ENCODE assay signal across 20 cellular contexts in the genomic region with DNA sequence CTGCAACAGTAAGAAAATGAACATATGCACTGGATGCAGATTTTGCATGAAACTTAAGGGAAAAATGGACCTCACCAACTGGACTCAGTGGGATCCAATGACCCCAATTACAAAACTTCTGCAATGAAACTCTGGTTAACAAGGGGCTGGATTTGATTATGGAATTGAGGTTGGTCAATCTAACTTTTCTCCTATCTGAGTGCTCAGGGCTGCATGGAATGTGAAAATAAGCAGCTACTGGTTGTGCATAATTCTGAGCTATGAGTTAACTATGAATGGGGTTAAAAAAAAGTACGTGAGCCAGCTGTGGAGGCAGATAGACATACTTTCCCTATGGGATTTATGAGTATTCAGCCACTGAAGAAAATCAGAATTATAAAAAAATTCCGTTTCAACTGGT. TPM values are rescaled to one million over a fixed set of nuclear protein-coding genes. Genes with fewer than 3 reads are reported as not detected.
DNase-seq lines count a peak whose midpoint lies in the region; ATAC-seq and TF ChIP-seq lines count a peak whose summit lies in the region.
"Had no signal": no experiment of that assay in that cellular context is flagged by ENCODE, and none has a peak within 500 bp of the region (broad histone marks: within the 10 kb centered on the region; RNA-seq: fewer than 3 reads in every experiment).

No MANE protein-coding gene starts in this region.

- H3K4me1 Mint-ChIP-seq in nephron progenitor cell: peaks cover 42% of the 10 kb centered on the region
- H3K4me1 Mint-ChIP-seq in naive thymus-derived CD8-positive, alpha-beta T cell: peaks cover 6 to 22% (median 15%) of the 10 kb centered on the region in 4 donors

- H3K9me3 Mint-ChIP-seq in nephron progenitor cell: peaks cover 21% of the 10 kb centered on the region
- peaks cover 0 to 16% (median 3%) of the 10 kb centered on the region in 9 donors for H3K9me3 Mint-ChIP-seq in naive thymus-derived CD8-positive, alpha-beta T cell

- no peaks in the 10 kb centered on the region for H3K4me1 ChIP-seq in PC-3 (ENCODE audit: insufficient read depth, low read length)
- H3K4me1 ChIP-seq: A549, BE2C had no signal

- H3K36me3 ChIP-seq in PC-3 (ENCODE audit: low read depth, low read length): no peaks in the 10 kb centered on the region
- H3K36me3 ChIP-seq: BE2C had no signal

- no peaks in the 10 kb centered on the region for H3K9me3 ChIP-seq in PC-3 (ENCODE audit: low read length)
- H3K9me3 ChIP-seq: BE2C had no signal

- ATAC-seq in PC-3: no peak
- ATAC-seq in naive thymus-derived CD8-positive, alpha-beta T cell: no peak
- no peak for ATAC-seq in HG03280 (IDR thresholded peaks at IDR 0.05; ENCODE audit: unreplicated experiment)
- ATAC-seq: CD8-positive, alpha-beta T cell; Panc1 had no signal

- H3K27ac ChIP-seq in PC-3 (ENCODE audit: low read length): no peak overlapping the region
- H3K27ac ChIP-seq: A549 had no signal

- no peak overlapping the region for H3K9ac ChIP-seq in PC-3 (ENCODE audit: low read length)

- peaks cover 27% of the 10 kb centered on the region for H3K27me3 Mint-ChIP-seq in nephron progenitor cell (ENCODE audit: low read depth, poor library complexity)
- H3K27me3 Mint-ChIP-seq in naive thymus-derived CD8-positive, alpha-beta T cell: peaks cover 21 to 59% (median 43%) of the 10 kb centered on the region in 5 donors

- no peaks in the 10 kb centered on the region for H3K79me2 ChIP-seq in PC-3 (ENCODE audit: low read length)

- no TSS peak for BruUV-seq in PC-3 (replicated peaks; lab: Mats Ljungman, UMichigan)

- peak overlapping the region; percentile 41 for H3K4me3 Mint-ChIP-seq in nephron progenitor cell
- no peak overlapping the region for H3K4me3 Mint-ChIP-seq in naive thymus-derived CD8-positive, alpha-beta T cell
- H3K4me3 Mint-ChIP-seq: CD8-positive, alpha-beta T cell had no signal

- H3K4me2 ChIP-seq in PC-3 (ENCODE audit: low read length): peak overlapping the region; percentile 27; the same call in 1 of the 2 replicates
- H3K4me2 ChIP-seq: A549 had no signal

- no peak overlapping the region for H3K4me3 ChIP-seq in AG09309 (ENCODE audit: control insufficient read depth, low read depth, low read length)
- peak overlapping the region; percentile 31; the same call in 1 of the 2 replicates for H3K4me3 ChIP-seq in PC-3 (ENCODE audit: low read length)
- H3K4me3 ChIP-seq: A549 had no signal

- H2AFZ ChIP-seq in PC-3 (ENCODE audit: low read length): peak overlapping the region; percentile 53

- no peaks in the 10 kb centered on the region for H3K36me3 Mint-ChIP-seq in nephron progenitor cell (ENCODE audit: low read depth)
- peaks cover 0 to 22% (median 2%) of the 10 kb centered on the region in 3 donors for H3K36me3 Mint-ChIP-seq in naive thymus-derived CD8-positive, alpha-beta T cell
- H3K36me3 Mint-ChIP-seq: CD8-positive, alpha-beta T cell had no signal

- H4K20me1 ChIP-seq in PC-3 (ENCODE audit: low read length): no peaks in the 10 kb centered on the region

- CTCF ChIA-PET in PC-3 (lab: Charles Lee): no interaction called here

- no peak overlapping the region for H3K27ac Mint-ChIP-seq in nephron progenitor cell
- no peak overlapping the region for H3K27ac Mint-ChIP-seq in naive thymus-derived CD8-positive, alpha-beta T cell
- H3K27ac Mint-ChIP-seq: CD8-positive, alpha-beta T cell had no signal

- POLR2A ChIA-PET in PC-3 (lab: Charles Lee; ENCODE audit: unreplicated experiment): no interaction called here
- POLR2A ChIA-PET in naive thymus-derived CD8-positive, alpha-beta T cell (lab: Charles Lee): no interaction called here

- no peaks in the 10 kb centered on the region for H3K9me2 ChIP-seq in PC-3 (replicated peaks; ENCODE audit: low read length)

- TF ChIP-seq CTCF in AG09309 (IDR thresholded peaks at IDR 0.05; ENCODE audit: control insufficient read depth, insufficient read depth, low read depth, low read length, missing control alignments) (no peak), PC-3 (conservative IDR thresholded peaks at IDR 0.05; ENCODE audit: low read depth, low read length) (no peak), nephron progenitor cell (IDR thresholded peaks at IDR 0.05) (no peak)

- no peaks in the 10 kb centered on the region for H3F3A ChIP-seq in PC-3 (ENCODE audit: low read length, unreplicated experiment)

- intact Hi-C loops in PC-3 (cut with micrococcal nuclease): no loop called here

- H3K27me3 ChIP-seq in PC-3 (ENCODE audit: low read length): no peaks in the 10 kb centered on the region

- peak; percentile 59 for DNase-seq in AG09309 (ENCODE audit: low read depth)
- DNase-seq in PC-3: no peak
- DNase-seq in fibroblast of gingiva (ENCODE audit: low read depth): peak; percentile 64
- DNase-seq in nephron progenitor cell: no peak
- DNase-seq in NCI-H187 treated with DMSO at 0.1 percent for 48 hours (lab: John Stamatoyannopoulos, UW): no peak
- no peak for DNase-seq in stimulated activated CD4-positive, alpha-beta T cell treated with anti-CD3 and anti-CD28 coated beads, Interleukin-4, amount 100 ng/mL, for 1 hour
- DNase-seq in naive thymus-derived CD8-positive, alpha-beta T cell: no peak
- DNase-seq: CD8-positive, alpha-beta T cell; DND-41; GF-D8; KG1; NCI-H1092 treated with DMSO at 0.1 percent for 48 hours; NCI-H1694 treated with DMSO at 0.1 percent for 48 hours; NCI-H446; NCI-H748 treated with DMSO at 0.1 percent for 48 hours had no signal

RNA-seq across cellular contexts. Expression of gene FAM20A, which starts 9.2 kb away (rescaled TPM):
- 0.11 and 0.17 TPM in 2 replicates for total RNA-seq in PC-3 (2014; rRNA removed)
- not detected for total RNA-seq in naive thymus-derived CD8-positive, alpha-beta T cell
- under 1 TPM in 2 of 3 donors, not detected in 1; 0.11 to 0.20 TPM for polyA plus RNA-seq in naive thymus-derived CD8-positive, alpha-beta T cell
- total RNA-seq: CD8-positive, alpha-beta T cell; MCF 10A had no signal

Comparison
In these comparisons a context has a peak if more than half of its experiments do, and no peak if none do; other contexts are left out.
1. DNase-seq: peak in AG09309 (single experiment) and fibroblast of gingiva (single experiment); none in PC-3 (single experiment), nephron progenitor cell (single experiment), NCI-H187 treated with DMSO at 0.1 percent for 48 hours (single experiment), stimulated activated CD4-positive, alpha-beta T cell treated with anti-CD3 and anti-CD28 coated beads, Interleukin-4, amount 100 ng/mL, for 1 hour (single experiment) and naive thymus-derived CD8-positive, alpha-beta T cell (0 of 10).